11 cellular contexts compared by ENCODE assay signal in the genomic region with DNA sequence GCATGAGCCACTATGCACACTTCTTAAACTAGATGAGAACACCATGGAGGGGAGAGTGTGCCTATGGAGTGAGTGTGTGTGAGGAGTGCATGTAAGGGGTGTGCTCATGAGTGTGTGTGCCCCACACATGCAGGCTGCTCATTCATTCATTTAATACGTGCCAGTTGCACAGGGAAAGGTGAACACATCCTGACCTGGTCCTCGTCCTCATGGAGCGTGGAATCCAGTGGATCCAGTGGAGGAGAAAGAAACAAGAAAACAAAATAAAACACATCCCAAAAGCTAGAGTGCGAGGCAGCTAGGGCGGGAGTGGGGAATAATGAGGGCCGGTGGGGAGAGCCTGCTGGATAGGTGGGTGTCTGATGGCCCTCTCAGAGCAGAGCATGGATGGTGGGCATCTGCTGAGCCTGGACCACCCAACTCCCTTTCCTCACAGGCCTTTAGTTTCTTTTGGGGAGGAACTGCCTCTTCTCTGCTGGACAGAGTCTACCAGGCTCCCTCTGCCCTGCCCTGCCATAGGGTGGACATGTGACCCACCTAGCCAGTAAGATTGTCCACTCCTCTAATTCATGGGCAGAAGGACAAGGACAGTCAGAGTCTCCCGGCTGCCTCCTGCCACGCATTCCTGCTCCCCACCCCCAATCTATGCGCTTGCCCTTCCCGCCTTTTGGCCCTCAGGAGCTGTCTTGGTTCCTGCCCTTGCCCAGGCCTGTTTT.
DNase-seq lines count a peak whose midpoint lies in the region; ATAC-seq and TF ChIP-seq lines count a peak whose summit lies in the region.
"Had no signal": no experiment of that assay in that cellular context is flagged by ENCODE, and none has a peak within 500 bp of the region (broad histone marks: within the 10 kb centered on the region; RNA-seq: fewer than 3 reads in every experiment).

No MANE protein-coding gene starts in this region.

- H3K4me3 Mint-ChIP-seq in chondrocyte (ENCODE audit: unreplicated experiment): peak overlapping the region; percentile 19
- H3K4me3 Mint-ChIP-seq in activated CD4-positive, alpha-beta memory T cell treated with anti-CD3 and anti-CD28 coated beads for 36 hours: no peak overlapping the region

- H3K27me3 ChIP-seq in mesendoderm (ENCODE audit: insufficient read depth, low read length, poor library complexity) (no peaks in the 10 kb centered on the region), upper lobe of left lung (no peaks in the 10 kb centered on the region)

- H4K5ac ChIP-seq in mesendoderm (ENCODE audit: low read length): no peak overlapping the region

- ATAC-seq in upper lobe of left lung (ENCODE audit: low FRiP score in 2 of 2): no peak

- TF ChIP-seq CTCF in chondrocyte (IDR thresholded peaks at IDR 0.05) (no peak), upper lobe of left lung (IDR thresholded peaks at IDR 0.05) (no peak)

- no peaks in the 10 kb centered on the region for H3K79me1 ChIP-seq in mesendoderm (ENCODE audit: low read length)

- H3K27me3 Mint-ChIP-seq in chondrocyte (ENCODE audit: low read depth): no peaks in the 10 kb centered on the region
- no peaks in the 10 kb centered on the region for H3K27me3 Mint-ChIP-seq in activated CD4-positive, alpha-beta memory T cell treated with anti-CD3 and anti-CD28 coated beads for 36 hours

- no peak overlapping the region for H3K9ac ChIP-seq in mesendoderm (ENCODE audit: low read length)

- H2AK5ac ChIP-seq in mesendoderm (ENCODE audit: low read length): no peak overlapping the region

- no peak overlapping the region for H3K18ac ChIP-seq in mesendoderm (ENCODE audit: low read length)

- no peaks in the 10 kb centered on the region for H3K9me3 Mint-ChIP-seq in chondrocyte (ENCODE audit: low read depth)
- no peaks in the 10 kb centered on the region for H3K9me3 Mint-ChIP-seq in activated CD4-positive, alpha-beta memory T cell treated with anti-CD3 and anti-CD28 coated beads for 36 hours

- H3K56ac ChIP-seq in mesendoderm (ENCODE audit: low read length): peak overlapping the region; percentile 6

- intact Hi-C loops in activated CD4-positive, alpha-beta memory T cell treated with anti-CD3 and anti-CD28 coated beads for 36 hours (cut with micrococcal nuclease): no loop called here

- H3K27ac ChIP-seq in mesendoderm (ENCODE audit: low read depth, low read length) (peak overlapping the region; percentile 79), upper lobe of left lung (peak overlapping the region; percentile 15 to 72 (median 52))
- H3K27ac ChIP-seq: 22Rv1 had no signal

- WGBS in mesendoderm (ENCODE audit: extremely low coverage, insufficient coverage, low lambda C conversion rate): no CpG with 5 or more reads among the region's 10 CpGs
- 93 to 97% methylated on average over 10 of the region's 10 CpGs for WGBS in upper lobe of left lung, 2 donors

- POLR2A ChIA-PET in activated CD4-positive, alpha-beta memory T cell treated with anti-CD3 and anti-CD28 coated beads for 36 hours (lab: Charles Lee): no interaction called here

- H2BK15ac ChIP-seq in mesendoderm (replicated peaks; ENCODE audit: low read depth): no peak overlapping the region

- TF ChIP-seq EP300 in upper lobe of left lung (IDR thresholded peaks at IDR 0.05): no peak

- peaks cover 11% of the 10 kb centered on the region for H3K4me1 ChIP-seq in mesendoderm (ENCODE audit: control insufficient read depth, low read depth, low read length)
- peaks cover 9 to 15% (median 12%) of the 10 kb centered on the region in 4 donors for H3K4me1 ChIP-seq in upper lobe of left lung

- H3K27ac Mint-ChIP-seq in chondrocyte (ENCODE audit: unreplicated experiment): peak overlapping the region; percentile 93
- H3K27ac Mint-ChIP-seq in activated CD4-positive, alpha-beta memory T cell treated with anti-CD3 and anti-CD28 coated beads for 36 hours: no peak overlapping the region

- H3K4me2 ChIP-seq in mesendoderm (ENCODE audit: low read length): no peak overlapping the region

- H2BK5ac ChIP-seq in mesendoderm (ENCODE audit: low read length): peak overlapping the region; percentile 41

- no peaks in the 10 kb centered on the region for H3K79me2 ChIP-seq in mesendoderm (ENCODE audit: control insufficient read depth, insufficient read depth, low read length)

- peaks cover 13% of the 10 kb centered on the region for H3K36me3 Mint-ChIP-seq in chondrocyte (ENCODE audit: low read depth)
- no peaks in the 10 kb centered on the region for H3K36me3 Mint-ChIP-seq in activated CD4-positive, alpha-beta memory T cell treated with anti-CD3 and anti-CD28 coated beads for 36 hours

- no peak overlapping the region for H3K4me3 ChIP-seq in mesendoderm (ENCODE audit: low read length)
- H3K4me3 ChIP-seq in upper lobe of left lung: no peak overlapping the region

- DNase-seq in DMS53 (lab: John Stamatoyannopoulos, UW): peak; percentile 9
- DNase-seq in DMS53 treated with DMSO at 0.1 percent for 48 hours (lab: John Stamatoyannopoulos, UW; ENCODE audit: unreplicated experiment): no peak
- peak; percentile 38 for DNase-seq in chondrocyte (ENCODE audit: low spot score)
- DNase-seq in mesendoderm: peak; percentile 66
- no peak for DNase-seq in upper lobe of left lung
- DNase-seq in activated CD4-positive, alpha-beta memory T cell treated with anti-CD3 and anti-CD28 coated beads for 36 hours: no peak
- no peak for DNase-seq in activated T-cell treated with anti-CD3 and anti-CD28 coated beads, Interleukin-2, amount 50 U/mL, for 48 hours
- no peak for DNase-seq in HUDEP-2 (lab: John Stamatoyannopoulos, UW; ENCODE audit: unreplicated experiment in 76 of 76)
- DNase-seq: effector memory CD4-positive, alpha-beta T cell; NCI-H345 had no signal

- no peak for TF ChIP-seq POLR2A in upper lobe of left lung (IDR thresholded peaks at IDR 0.05)

- no peak overlapping the region for H2BK120ac ChIP-seq in mesendoderm (ENCODE audit: low read depth, low read length)

- CTCF ChIA-PET in activated CD4-positive, alpha-beta memory T cell treated with anti-CD3 and anti-CD28 coated beads for 36 hours (lab: Charles Lee): no interaction called here

- no peak overlapping the region for H4K8ac ChIP-seq in mesendoderm (ENCODE audit: low read depth, low read length)

- peaks cover 73% of the 10 kb centered on the region for H3K4me1 Mint-ChIP-seq in chondrocyte (ENCODE audit: low read depth)
- no peaks in the 10 kb centered on the region for H3K4me1 Mint-ChIP-seq in activated CD4-positive, alpha-beta memory T cell treated with anti-CD3 and anti-CD28 coated beads for 36 hours (ENCODE audit: low read depth)

- peak overlapping the region; percentile 17 for H3K4ac ChIP-seq in mesendoderm (ENCODE audit: low read depth, low read length)

- H3K23ac ChIP-seq in mesendoderm (ENCODE audit: low read length): peak overlapping the region; percentile 6

- H3K36me3 ChIP-seq in mesendoderm (ENCODE audit: control insufficient read depth, insufficient read depth, low read length) (no peaks in the 10 kb centered on the region), upper lobe of left lung (no peaks in the 10 kb centered on the region)

- no peaks in the 10 kb centered on the region for H3K9me3 ChIP-seq in upper lobe of left lung

Comparison
In these comparisons a context has a peak if more than half of its experiments do, and no peak if none do; other contexts are left out.
1. DNase-seq: peak in DMS53 (single experiment), chondrocyte (single experiment) and mesendoderm (single experiment); none in DMS53 treated with DMSO at 0.1 percent for 48 hours (single experiment), upper lobe of left lung (0 of 2), activated CD4-positive, alpha-beta memory T cell treated with anti-CD3 and anti-CD28 coated beads for 36 hours (single experiment), activated T-cell treated with anti-CD3 and anti-CD28 coated beads, Interleukin-2, amount 50 U/mL, for 48 hours (0 of 2) and HUDEP-2 (0 of 76).